Comparison of ENCODE assay signal across 8 cellular contexts in genomic region chr22:40654522-40655167, GRCh38.
DNase-seq lines count a peak whose midpoint lies in the region; ATAC-seq, FAIRE-seq and TF ChIP-seq lines count a peak whose summit lies in the region.

No MANE protein-coding gene starts in this region.

- H3K27me3 ChIP-seq in brain microvascular endothelial cell (replicated peaks): no peaks in the 10 kb centered on the region

- H3K4me1 Mint-ChIP-seq in activated naive CD8-positive, alpha-beta T cell treated with anti-CD3 and anti-CD28 coated beads, Interleukin-2, amount 50 U/mL, for 24 hours: peaks cover 20% of the 10 kb centered on the region

- DNase-seq in AG08395 (ENCODE audit: low spot score): peak; percentile 70
- peak; percentile 12 for DNase-seq in NCI-H1092 (lab: John Stamatoyannopoulos, UW)
- DNase-seq in brain microvascular endothelial cell: peak; percentile 59
- peak in 39 of 49 donors; percentile 8 to 75 (median 42) for DNase-seq in substantia nigra (lab: John Stamatoyannopoulos, UW)
- DNase-seq in NCI-H1436 (lab: John Stamatoyannopoulos, UW): no peak
- no peak for DNase-seq in activated naive CD8-positive, alpha-beta T cell treated with anti-CD3 and anti-CD28 coated beads, Interleukin-2, amount 50 U/mL, for 24 hours

- no peak overlapping the region for H3K4me3 ChIP-seq in brain microvascular endothelial cell (ENCODE audit: low read depth, low read length)

- TF ChIP-seq CTCF in brain microvascular endothelial cell (IDR thresholded peaks at IDR 0.05; ENCODE audit: low read depth, low read length, missing control alignments): peak; percentile 51

- FAIRE-seq in islet of Langerhans (lab: Jason Lieb, UNC): peak; percentile 90

- no peak overlapping the region for H3K27ac Mint-ChIP-seq in activated naive CD8-positive, alpha-beta T cell treated with anti-CD3 and anti-CD28 coated beads, Interleukin-2, amount 50 U/mL, for 24 hours

- H3K4me3 Mint-ChIP-seq in activated naive CD8-positive, alpha-beta T cell treated with anti-CD3 and anti-CD28 coated beads, Interleukin-2, amount 50 U/mL, for 24 hours: no peak overlapping the region

- in situ Hi-C loops in brain microvascular endothelial cell (cut with HindIII; ENCODE audit: low pct_ligation_motif_present, low sequenced_read_pairs): no loop called here

- no peak overlapping the region for H3K27ac ChIP-seq in brain microvascular endothelial cell
- peak overlapping the region; percentile 54 for H3K27ac ChIP-seq in substantia nigra (ENCODE audit: low read depth, low read length, poor library complexity, severe bottlenecking)

- ATAC-seq in HG03354 (IDR thresholded peaks at IDR 0.05; ENCODE audit: poor library complexity, severe bottlenecking, unreplicated experiment): no peak
- no peak for ATAC-seq in activated naive CD8-positive, alpha-beta T cell treated with anti-CD3 and anti-CD28 coated beads, Interleukin-2, amount 50 U/mL, for 24 hours

- no peaks in the 10 kb centered on the region for H3K27me3 Mint-ChIP-seq in activated naive CD8-positive, alpha-beta T cell treated with anti-CD3 and anti-CD28 coated beads, Interleukin-2, amount 50 U/mL, for 24 hours

- no peaks in the 10 kb centered on the region for H3K9me3 Mint-ChIP-seq in activated naive CD8-positive, alpha-beta T cell treated with anti-CD3 and anti-CD28 coated beads, Interleukin-2, amount 50 U/mL, for 24 hours

- H3K36me3 Mint-ChIP-seq in activated naive CD8-positive, alpha-beta T cell treated with anti-CD3 and anti-CD28 coated beads, Interleukin-2, amount 50 U/mL, for 24 hours (ENCODE audit: low read depth): no peaks in the 10 kb centered on the region

- no peaks in the 10 kb centered on the region for H3K36me3 ChIP-seq in brain microvascular endothelial cell (replicated peaks)

Comparison
In these comparisons a context has a peak if more than half of its experiments do, and no peak if none do; other contexts are left out.
1. DNase-seq: peak in AG08395 (single experiment), NCI-H1092 (single experiment), brain microvascular endothelial cell (single experiment) and substantia nigra (39 of 49); none in NCI-H1436 (single experiment) and activated naive CD8-positive, alpha-beta T cell treated with anti-CD3 and anti-CD28 coated beads, Interleukin-2, amount 50 U/mL, for 24 hours (single experiment).